In the genomic region with DNA sequence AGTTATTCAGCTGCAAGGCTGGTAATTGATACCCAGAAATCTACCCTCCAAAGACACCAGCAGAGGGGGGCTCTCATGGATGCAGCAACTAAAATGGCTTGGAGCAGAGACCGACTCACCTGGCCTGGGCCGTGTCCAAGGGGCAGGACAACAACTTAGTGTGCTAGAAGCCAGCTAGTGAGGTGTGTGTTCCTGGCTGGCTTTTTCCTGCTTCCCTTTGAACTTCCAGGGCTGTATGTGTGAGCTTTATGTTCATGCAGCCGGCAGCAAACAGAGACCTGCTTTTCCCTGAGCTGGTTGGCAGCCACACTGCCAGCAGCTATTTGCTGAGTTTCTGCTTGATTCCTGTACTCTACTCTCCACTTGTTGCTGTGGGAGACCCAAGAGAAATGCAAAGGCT, we compare ENCODE assay signal across 33 cellular contexts. TPM values are rescaled to one million over a fixed set of nuclear protein-coding genes. Genes with fewer than 3 reads are reported as not detected.
"Had no signal": no experiment of that assay in that cellular context is flagged by ENCODE, and none has a peak within 500 bp of the region (broad histone marks: within the 10 kb centered on the region; RNA-seq: fewer than 3 reads in every experiment).

No MANE protein-coding gene starts in this region.

- H3K4me3 ChIP-seq: esophagus muscularis mucosa, heart left ventricle, right lobe of liver, testis, transverse colon had no signal

- H3K36me3 ChIP-seq: esophagus muscularis mucosa, heart left ventricle, neutrophil, right lobe of liver, transverse colon had no signal

- DNase-seq: activated CD4-positive, alpha-beta memory T cell treated with anti-CD3 and anti-CD28 coated beads, Interleukin-2, amount 10 ng/mL, durations not matched to agents 7 days and 5 days; activated CD4-positive, alpha-beta T cell treated with anti-CD3 and anti-CD28 coated beads for 1 hour; activated CD4-positive, alpha-beta T cell treated with anti-CD3 and anti-CD28 coated beads, Interleukin-2, amount 10 ng/mL, durations not matched to agents 7 days and 5 days; activated CD8-positive, alpha-beta memory T cell treated with anti-CD3 and anti-CD28 coated beads, Interleukin-2, amount 50 U/mL, for 48 hours; activated gamma-delta T cell; activated naive CD4-positive, alpha-beta T cell treated with anti-CD3 and anti-CD28 coated beads, Interleukin-2, amount 10 ng/mL, durations not matched to agents 7 days and 5 days; activated naive CD8-positive, alpha-beta T cell treated with anti-CD3 and anti-CD28 coated beads, Interleukin-2, amount 10 ng/mL, durations not matched to agents 7 days and 5 days; activated T-cell treated with anti-CD3 and anti-CD28 coated beads, Interleukin-2, amount 50 U/mL, for 24 hours; caudate nucleus; dermis blood vessel endothelial cell; effector CD4-positive, alpha-beta T cell; foreskin keratinocyte; heart left ventricle; hypothalamus; immature natural killer cell; kidney; left colon; mammary epithelial cell; right lobe of liver; stimulated activated CD4-positive, alpha-beta T cell treated with anti-CD3 and anti-CD28 coated beads, Interleukin-2, amount 100 ng/mL, for 48 hours; stimulated activated naive CD8-positive, alpha-beta T cell treated with anti-CD3 and anti-CD28 coated beads, Interleukin-15, Interleukin-2, amounts not matched to agents 100 U/mL and 50 U/mL, for 24 hours; testis; transverse colon had no signal

- H3K27ac ChIP-seq: esophagus muscularis mucosa, foreskin keratinocyte, heart left ventricle, neutrophil, right lobe of liver, testis, transverse colon had no signal

- H3K27me3 ChIP-seq: right lobe of liver, testis, transverse colon had no signal

RNA-seq across cellular contexts. Expression of a gene that starts 23.8 kb away (rescaled TPM):
- total RNA-seq: activated CD4-positive, alpha-beta memory T cell treated with anti-CD3 and anti-CD28 coated beads, Interleukin-2, amount 10 ng/mL, durations not matched to agents 7 days and 5 days; activated CD4-positive, alpha-beta T cell treated with anti-CD3 and anti-CD28 coated beads, Interleukin-2, amount 10 ng/mL, durations not matched to agents 7 days and 5 days; activated naive CD8-positive, alpha-beta T cell treated with anti-CD3 and anti-CD28 coated beads, Interleukin-2, amount 10 ng/mL, durations not matched to agents 7 days and 5 days; astrocyte; dermis blood vessel endothelial cell; foreskin keratinocyte; heart left ventricle; kidney; liver; mammary epithelial cell; mucosa of gallbladder; osteocyte; progenitor cell of endocrine pancreas; renal cortical epithelial cell; right lobe of liver; skeletal muscle tissue; transverse colon; urinary bladder had no signal
